ENCODE assay signal across 11 cellular contexts in genomic region chr3:179179979-179180758, GRCh38. TPM values are rescaled to one million over a fixed set of nuclear protein-coding genes. Genes with fewer than 3 reads are reported as not detected.
DNase-seq lines count a peak whose midpoint lies in the region; ATAC-seq, FAIRE-seq and TF ChIP-seq lines count a peak whose summit lies in the region.
"Had no signal": no experiment of that assay in that cellular context is flagged by ENCODE, and none has a peak within 500 bp of the region (broad histone marks: within the 10 kb centered on the region; RNA-seq: fewer than 3 reads in every experiment).

No MANE protein-coding gene starts in this region.

- no peak overlapping the region for H3K4me3 ChIP-seq in right cardiac atrium (ENCODE audit: low read length)

- DNase-seq in AG20443 (ENCODE audit: low spot score), result peak; percentile 8
- DNase-seq in H54 (ENCODE audit: insufficient read length, low spot score), result no peak
- no peak for DNase-seq in right cardiac atrium
- no peak for DNase-seq in effector CD4-positive, alpha-beta T cell
- DNase-seq in left colon, result no peak
- DNase-seq: activated CD4-positive, alpha-beta T cell treated with anti-CD3 and anti-CD28 coated beads for 4 hours; NCI-H1694 treated with DMSO at 0.1 percent for 48 hours had no signal

- intact Hi-C loops in right cardiac atrium (cut with DNase I), result no loop called here
- intact Hi-C loops in left colon (cut with DNase I, micrococcal nuclease), result no loop called here

- WGBS in right cardiac atrium, result 43% methylated on average over 1 of the region's 1 CpG

- peak; percentile 69 for ATAC-seq in activated T-helper 17 cell treated with anti-CD3 and anti-CD28 coated beads, Interleukin-2, amount 50 U/mL, for 72 hours (replicated peaks)
- ATAC-seq in right cardiac atrium (peak; percentile 50 to 59), GM19397 (IDR thresholded peaks at IDR 0.05; ENCODE audit: unreplicated experiment) (no peak), HG02623 (IDR thresholded peaks at IDR 0.05; ENCODE audit: unreplicated experiment) (no peak), left colon (no peak)

- peak; percentile 89 for FAIRE-seq in H54 (lab: Jason Lieb, UNC)
- FAIRE-seq: urothelium cell line had no signal

- no peaks in the 10 kb centered on the region for H3K27me3 Mint-ChIP-seq in activated T-helper 17 cell treated with anti-CD3 and anti-CD28 coated beads, Interleukin-2, amount 50 U/mL, for 72 hours

- H3K4me1 ChIP-seq in right cardiac atrium (ENCODE audit: control insufficient read depth, insufficient read depth, low read length), result peaks cover 7% of the 10 kb centered on the region

- H3K4me1 Mint-ChIP-seq in activated T-helper 17 cell treated with anti-CD3 and anti-CD28 coated beads, Interleukin-2, amount 50 U/mL, for 72 hours, result peaks cover 31% of the 10 kb centered on the region

- H3K27me3 ChIP-seq in right cardiac atrium (ENCODE audit: control insufficient read depth, insufficient read depth), result no peaks in the 10 kb centered on the region

- H3K4me3 Mint-ChIP-seq in activated T-helper 17 cell treated with anti-CD3 and anti-CD28 coated beads, Interleukin-2, amount 50 U/mL, for 72 hours, result no peak overlapping the region

- no peak overlapping the region for H3K27ac Mint-ChIP-seq in activated T-helper 17 cell treated with anti-CD3 and anti-CD28 coated beads, Interleukin-2, amount 50 U/mL, for 72 hours

- H3K27ac ChIP-seq in right cardiac atrium (ENCODE audit: low read length), result no peak overlapping the region

- H3K9me3 Mint-ChIP-seq in activated T-helper 17 cell treated with anti-CD3 and anti-CD28 coated beads, Interleukin-2, amount 50 U/mL, for 72 hours, result no peaks in the 10 kb centered on the region

- no peak for TF ChIP-seq POLR2A in H54 (IDR thresholded peaks at IDR 0.05; ENCODE audit: low read depth, low read length)

- H3K9me3 ChIP-seq in right cardiac atrium (ENCODE audit: control insufficient read depth, low read length), result no peaks in the 10 kb centered on the region

- H3K36me3 Mint-ChIP-seq in activated T-helper 17 cell treated with anti-CD3 and anti-CD28 coated beads, Interleukin-2, amount 50 U/mL, for 72 hours (ENCODE audit: low read depth), result no peaks in the 10 kb centered on the region

RNA-seq across cellular contexts. Expression of gene PIK3CA, which starts 32.0 kb away (rescaled TPM):
- 10 to 100 TPM; 11.9 to 17.8 TPM for total RNA-seq in activated T-helper 17 cell treated with anti-CD3 and anti-CD28 coated beads, Interleukin-2, amount 50 U/mL, for 72 hours
- total RNA-seq in right cardiac atrium (10 to 100 TPM; 20.7 to 22.3 (median 21.7) TPM), left colon (10 to 100 TPM; 13.0 to 18.0 TPM)
- 4.6 TPM for polyA plus RNA-seq in right cardiac atrium

Comparison
In these comparisons a context has a peak if more than half of its experiments do, and no peak if none do; other contexts are left out.
1. ATAC-seq: peak in activated T-helper 17 cell treated with anti-CD3 and anti-CD28 coated beads, Interleukin-2, amount 50 U/mL, for 72 hours (single experiment) and right cardiac atrium (2 of 2); none in GM19397 (single experiment), HG02623 (single experiment) and left colon (single experiment).